In genomic region chr16:55465077-55465896, GRCh38 we compare ENCODE assay signal across 1 cellular context.
TF ChIP-seq lines count a peak whose summit lies in the region.

No MANE protein-coding gene starts in this region.

TF ChIP-seq in K562, 482 proteins besides CTCF, POLR2A, EP300 and RAD21 (continued from another document and continues in another):
- no peak for TF ChIP-seq E2F5 (CRISPR knock-in tag; IDR thresholded peaks at IDR 0.05)
- no peak for TF ChIP-seq AFF4 (CRISPR knock-in tag; IDR thresholded peaks at IDR 0.05)
- TF ChIP-seq ATF7 (IDR thresholded peaks at IDR 0.05): no peak
- TF ChIP-seq ZNF507 (tag; conservative IDR thresholded peaks at IDR 0.05): no peak
- peak; percentile 99 for TF ChIP-seq DEAF1 (CRISPR knock-in tag; IDR thresholded peaks at IDR 0.05)
- TF ChIP-seq ZNF780A (CRISPR knock-in tag; IDR thresholded peaks at IDR 0.05): no peak
- TF ChIP-seq EGR1 (conservative IDR thresholded peaks at IDR 0.05): no peak
- TF ChIP-seq GTF2F1 (IDR thresholded peaks at IDR 0.05; ENCODE audit: low read depth, low read length): no peak
- no peak for TF ChIP-seq ID3 (CRISPR knock-in tag; IDR thresholded peaks at IDR 0.05)
- TF ChIP-seq ID3 (tag; IDR thresholded peaks at IDR 0.05): no peak
- peak; percentile 53; the same call in 1 of the 2 replicates for TF ChIP-seq KLF16 (IDR thresholded peaks at IDR 0.05)
- TF ChIP-seq, protein P1, sequence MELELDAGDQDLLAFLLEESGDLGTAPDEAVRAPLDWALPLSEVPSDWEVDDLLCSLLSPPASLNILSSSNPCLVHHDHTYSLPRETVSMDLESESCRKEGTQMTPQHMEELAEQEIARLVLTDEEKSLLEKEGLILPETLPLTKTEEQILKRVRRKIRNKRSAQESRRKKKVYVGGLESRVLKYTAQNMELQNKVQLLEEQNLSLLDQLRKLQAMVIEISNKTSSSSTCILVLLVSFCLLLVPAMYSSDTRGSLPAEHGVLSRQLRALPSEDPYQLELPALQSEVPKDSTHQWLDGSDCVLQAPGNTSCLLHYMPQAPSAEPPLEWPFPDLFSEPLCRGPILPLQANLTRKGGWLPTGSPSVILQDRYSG (tag; conservative IDR thresholded peaks at IDR 0.05; ENCODE audit: low read depth): no peak
- TF ChIP-seq CBX5 (IDR thresholded peaks at IDR 0.05; ENCODE audit: borderline replicate concordance, low read depth): no peak
- TF ChIP-seq ZNF76 (CRISPR knock-in tag; IDR thresholded peaks at IDR 0.05; ENCODE audit: borderline replicate concordance): no peak
- TF ChIP-seq TCF3 (CRISPR knock-in tag; IDR thresholded peaks at IDR 0.05): no peak
- no peak for TF ChIP-seq DIDO1 (tag; IDR thresholded peaks at IDR 0.05; ENCODE audit: low read depth)
- TF ChIP-seq ZNF586 (CRISPR knock-in tag; conservative IDR thresholded peaks at IDR 0.05): no peak
- TF ChIP-seq ZNF639 (CRISPR knock-in tag; conservative IDR thresholded peaks at IDR 0.05 in 1 of 2, IDR thresholded peaks at IDR 0.05 in 1 of 2): no peak
- no peak for TF ChIP-seq ZKSCAN3 (CRISPR knock-in tag; IDR thresholded peaks at IDR 0.05)
- TF ChIP-seq RBBP5 (IDR thresholded peaks at IDR 0.05; ENCODE audit: borderline replicate concordance, insufficient read depth, low read length, poor library complexity, severe bottlenecking): no peak
- no peak for TF ChIP-seq ZNF79 (CRISPR knock-in tag; IDR thresholded peaks at IDR 0.05; ENCODE audit: low read depth)
- no peak for TF ChIP-seq ESRRB (CRISPR knock-in tag; IDR thresholded peaks at IDR 0.05; ENCODE audit: borderline replicate concordance)
- TF ChIP-seq LARP7 (IDR thresholded peaks at IDR 0.05): 0 out of 2 replicates have a peak, but pooled peaks have one; percentile 58
- TF ChIP-seq NR1H2 (CRISPR knock-in tag; IDR thresholded peaks at IDR 0.05): no peak
- no peak for TF ChIP-seq SMARCA4 (IDR thresholded peaks at IDR 0.05)
- TF ChIP-seq ZNF408 (CRISPR knock-in tag; IDR thresholded peaks at IDR 0.05; ENCODE audit: low read depth): no peak
- TF ChIP-seq GTF2B (IDR thresholded peaks at IDR 0.05; ENCODE audit: extremely low read depth, insufficient read length): no peak
- TF ChIP-seq, protein P2, sequence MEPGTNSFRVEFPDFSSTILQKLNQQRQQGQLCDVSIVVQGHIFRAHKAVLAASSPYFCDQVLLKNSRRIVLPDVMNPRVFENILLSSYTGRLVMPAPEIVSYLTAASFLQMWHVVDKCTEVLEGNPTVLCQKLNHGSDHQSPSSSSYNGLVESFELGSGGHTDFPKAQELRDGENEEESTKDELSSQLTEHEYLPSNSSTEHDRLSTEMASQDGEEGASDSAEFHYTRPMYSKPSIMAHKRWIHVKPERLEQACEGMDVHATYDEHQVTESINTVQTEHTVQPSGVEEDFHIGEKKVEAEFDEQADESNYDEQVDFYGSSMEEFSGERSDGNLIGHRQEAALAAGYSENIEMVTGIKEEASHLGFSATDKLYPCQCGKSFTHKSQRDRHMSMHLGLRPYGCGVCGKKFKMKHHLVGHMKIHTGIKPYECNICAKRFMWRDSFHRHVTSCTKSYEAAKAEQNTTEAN (CRISPR knock-in tag; IDR thresholded peaks at IDR 0.05): no peak
- peak; percentile 97 for TF ChIP-seq ARID2 (IDR thresholded peaks at IDR 0.05)
- TF ChIP-seq IRF2 (CRISPR knock-in tag; IDR thresholded peaks at IDR 0.05): no peak
- TF ChIP-seq ZNF140 (CRISPR knock-in tag; IDR thresholded peaks at IDR 0.05): no peak
- no peak for TF ChIP-seq ARNT (IDR thresholded peaks at IDR 0.05)
- TF ChIP-seq, protein P3, sequence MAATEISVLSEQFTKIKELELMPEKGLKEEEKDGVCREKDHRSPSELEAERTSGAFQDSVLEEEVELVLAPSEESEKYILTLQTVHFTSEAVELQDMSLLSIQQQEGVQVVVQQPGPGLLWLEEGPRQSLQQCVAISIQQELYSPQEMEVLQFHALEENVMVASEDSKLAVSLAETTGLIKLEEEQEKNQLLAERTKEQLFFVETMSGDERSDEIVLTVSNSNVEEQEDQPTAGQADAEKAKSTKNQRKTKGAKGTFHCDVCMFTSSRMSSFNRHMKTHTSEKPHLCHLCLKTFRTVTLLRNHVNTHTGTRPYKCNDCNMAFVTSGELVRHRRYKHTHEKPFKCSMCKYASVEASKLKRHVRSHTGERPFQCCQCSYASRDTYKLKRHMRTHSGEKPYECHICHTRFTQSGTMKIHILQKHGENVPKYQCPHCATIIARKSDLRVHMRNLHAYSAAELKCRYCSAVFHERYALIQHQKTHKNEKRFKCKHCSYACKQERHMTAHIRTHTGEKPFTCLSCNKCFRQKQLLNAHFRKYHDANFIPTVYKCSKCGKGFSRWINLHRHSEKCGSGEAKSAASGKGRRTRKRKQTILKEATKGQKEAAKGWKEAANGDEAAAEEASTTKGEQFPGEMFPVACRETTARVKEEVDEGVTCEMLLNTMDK (IDR thresholded peaks at IDR 0.05; ENCODE audit: borderline replicate concordance, insufficient read depth, low read depth, low read length, poor library complexity, severe bottlenecking): peak; percentile 34
- no peak for TF ChIP-seq GABPA (tag; conservative IDR thresholded peaks at IDR 0.05; ENCODE audit: low read depth)
- no peak for TF ChIP-seq ZNF717 (CRISPR knock-in tag; IDR thresholded peaks at IDR 0.05)
- TF ChIP-seq ZNF764 (CRISPR knock-in tag; IDR thresholded peaks at IDR 0.05; ENCODE audit: low read depth): no peak
- no peak for TF ChIP-seq DDX20 (tag; IDR thresholded peaks at IDR 0.05; ENCODE audit: low read depth)
- TF ChIP-seq ZFP36 (IDR thresholded peaks at IDR 0.05; ENCODE audit: low read depth, low read length, partially characterized antibody): no peak
- no peak for TF ChIP-seq PHF8 (IDR thresholded peaks at IDR 0.05; ENCODE audit: borderline replicate concordance, low read length)
- no peak for TF ChIP-seq EWSR1 (IDR thresholded peaks at IDR 0.05; ENCODE audit: borderline replicate concordance, low read depth, partially characterized antibody)
- TF ChIP-seq NFE2 (IDR thresholded peaks at IDR 0.05; ENCODE audit: low read depth): 0 out of 2 replicates have a peak, but pooled peaks have one; percentile 11
- no peak for TF ChIP-seq ZNF232 (CRISPR knock-in tag; IDR thresholded peaks at IDR 0.05)
- no peak for TF ChIP-seq ZNF644 (tag; IDR thresholded peaks at IDR 0.05; ENCODE audit: low read depth)
- no peak for TF ChIP-seq NR2C1 (IDR thresholded peaks at IDR 0.05)
- TF ChIP-seq NR2C1 (tag; IDR thresholded peaks at IDR 0.05): no peak
- TF ChIP-seq FOXK2 (conservative IDR thresholded peaks at IDR 0.05 in 1 of 2, IDR thresholded peaks at IDR 0.05 in 1 of 2; ENCODE audit: low read depth in 2 of 2): 0 out of 4 replicates have a peak, but pooled peaks of 1 of the 2 experiments have one; percentile 15
- TF ChIP-seq U2AF1 (optimal IDR thresholded peaks at IDR 0.05; ENCODE audit: low read depth, low read length): no peak
- TF ChIP-seq ZNF124 (CRISPR knock-in tag; IDR thresholded peaks at IDR 0.05): no peak
- TF ChIP-seq HNRNPL (IDR thresholded peaks at IDR 0.05; ENCODE audit: low read depth, low read length): no peak
- no peak for TF ChIP-seq NELFE (IDR thresholded peaks at IDR 0.05; ENCODE audit: insufficient read depth, insufficient read length)
- TF ChIP-seq EP400 (IDR thresholded peaks at IDR 0.05): no peak
- no peak for TF ChIP-seq ZBTB17 (CRISPR knock-in tag; IDR thresholded peaks at IDR 0.05)
- no peak for TF ChIP-seq CBX3 (IDR thresholded peaks at IDR 0.05; ENCODE audit: borderline replicate concordance in 1 of 2, low read length in 2 of 2)
- TF ChIP-seq ZNF311 (CRISPR knock-in tag; IDR thresholded peaks at IDR 0.05): no peak
- no peak for TF ChIP-seq ZZZ3 (IDR thresholded peaks at IDR 0.05)
- no peak for TF ChIP-seq MECOM (CRISPR knock-in tag; IDR thresholded peaks at IDR 0.05)
- no peak for TF ChIP-seq TAF7 (tag; IDR thresholded peaks at IDR 0.05)
- TF ChIP-seq CCNT2 (IDR thresholded peaks at IDR 0.05; ENCODE audit: borderline replicate concordance, extremely low read depth, insufficient read length, low read depth, low read length): no peak
- TF ChIP-seq MTA2 (IDR thresholded peaks at IDR 0.05; ENCODE audit: low read depth): no peak
- no peak for TF ChIP-seq HNRNPH1 (optimal IDR thresholded peaks at IDR 0.05; ENCODE audit: low read depth, low read length)
- TF ChIP-seq NBN (IDR thresholded peaks at IDR 0.05; ENCODE audit: low read depth): no peak
- TF ChIP-seq, protein P4, sequence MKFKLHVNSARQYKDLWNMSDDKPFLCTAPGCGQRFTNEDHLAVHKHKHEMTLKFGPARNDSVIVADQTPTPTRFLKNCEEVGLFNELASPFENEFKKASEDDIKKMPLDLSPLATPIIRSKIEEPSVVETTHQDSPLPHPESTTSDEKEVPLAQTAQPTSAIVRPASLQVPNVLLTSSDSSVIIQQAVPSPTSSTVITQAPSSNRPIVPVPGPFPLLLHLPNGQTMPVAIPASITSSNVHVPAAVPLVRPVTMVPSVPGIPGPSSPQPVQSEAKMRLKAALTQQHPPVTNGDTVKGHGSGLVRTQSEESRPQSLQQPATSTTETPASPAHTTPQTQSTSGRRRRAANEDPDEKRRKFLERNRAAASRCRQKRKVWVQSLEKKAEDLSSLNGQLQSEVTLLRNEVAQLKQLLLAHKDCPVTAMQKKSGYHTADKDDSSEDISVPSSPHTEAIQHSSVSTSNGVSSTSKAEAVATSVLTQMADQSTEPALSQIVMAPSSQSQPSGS (CRISPR knock-in tag; IDR thresholded peaks at IDR 0.05): no peak
- TF ChIP-seq KDM1A (IDR thresholded peaks at IDR 0.05): 0 out of 4 replicates have a peak, but pooled peaks of 1 of the 2 experiments have one; percentile 26
- 0 out of 2 replicates have a peak, but pooled peaks have one; percentile 36 for TF ChIP-seq LCOR (CRISPR knock-in tag; IDR thresholded peaks at IDR 0.05)
